10 cellular contexts compared by ENCODE assay signal in genomic region chr9:115204827-115205506, GRCh38.
A peak's percentile ranks its signal among the peaks of the same experiment; 100 is the strongest.
DNase-seq lines count a peak whose midpoint lies in the region; ATAC-seq and TF ChIP-seq lines count a peak whose summit lies in the region.
"Had no signal": no experiment of that assay in that cellular context is flagged by ENCODE, and none has a peak within 500 bp of the region (broad histone marks: within the 10 kb centered on the region; RNA-seq: fewer than 3 reads in every experiment).

No MANE protein-coding gene starts in this region.

- TSS peak; percentile 78 for BruUV-seq in mammary epithelial cell (replicated peaks; lab: Mats Ljungman, UMichigan)

- DNase-seq in AG20443 (ENCODE audit: low spot score) (peak; percentile 40), mammary epithelial cell (peak; percentile 92), NCI-H187 (lab: John Stamatoyannopoulos, UW) (no peak), ecto neural progenitor cell (ENCODE audit: low spot score) (no peak), right atrium auricular region (ENCODE audit: low spot score) (no peak)
- no peak for DNase-seq in activated naive CD4-positive, alpha-beta T cell treated with anti-CD3 and anti-CD28 coated beads, Interleukin-2, amount 10 ng/mL, durations not matched to agents 7 days and 5 days
- DNase-seq: kidney had no signal

- H3K27me3 Mint-ChIP-seq in activated naive CD4-positive, alpha-beta T cell treated with anti-CD3 and anti-CD28 coated beads, Interleukin-2, amount 10 ng/mL, durations not matched to agents 7 days and 5 days, result peaks cover 4% of the 10 kb centered on the region

- in situ Hi-C loops in mammary epithelial cell (cut with MboI; ENCODE audit: low sequenced_read_pairs in 2 of 2), result loop anchor here in 1 of 2 donors (25.0 kb wide), 1 partner anchor 518 kb away; the partner anchor contains the start of gene TEX48

- no peak overlapping the region for H3K4me3 Mint-ChIP-seq in activated naive CD4-positive, alpha-beta T cell treated with anti-CD3 and anti-CD28 coated beads, Interleukin-2, amount 10 ng/mL, durations not matched to agents 7 days and 5 days
- H3K4me3 Mint-ChIP-seq: WTC11 had no signal

- H3K27me3 ChIP-seq in mammary epithelial cell (ENCODE audit: insufficient read depth, low read length), result no peaks in the 10 kb centered on the region
- H3K27me3 ChIP-seq in right atrium auricular region, result no peaks in the 10 kb centered on the region

- CTCF ChIA-PET in mammary epithelial cell (lab: Charles Lee; ENCODE audit: low non-redundant PET), result no interaction called here
- CTCF ChIA-PET in activated naive CD4-positive, alpha-beta T cell treated with anti-CD3 and anti-CD28 coated beads, Interleukin-2, amount 10 ng/mL, durations not matched to agents 7 days and 5 days (lab: Charles Lee), result no interaction called here

- WGBS in mammary epithelial cell (ENCODE audit: low coverage, missing lambda C conversion rate), result 23% methylated on average over 2 of the region's 2 CpGs

- intact Hi-C loops in mammary epithelial cell (cut with micrococcal nuclease), result loop anchor here (1.0 to 5.0 kb wide), 3 partner anchors 45 to 168 kb away; no protein-coding TSS in a partner anchor

- H3K4me1 ChIP-seq in mammary epithelial cell (ENCODE audit: insufficient read depth, low read length), result peaks cover 65% of the 10 kb centered on the region
- H3K4me1 ChIP-seq in right atrium auricular region, result no peaks in the 10 kb centered on the region

- H4K20me1 ChIP-seq in mammary epithelial cell (ENCODE audit: insufficient read depth, low read length), result no peaks in the 10 kb centered on the region

- no peaks in the 10 kb centered on the region for H3K79me2 ChIP-seq in mammary epithelial cell (ENCODE audit: insufficient read depth, low read length)

- H3K4me3 ChIP-seq in mammary epithelial cell (replicated peaks in 1 of 3; ENCODE audit: insufficient read depth in 1 of 3, low read depth in 2 of 3, low read length in 3 of 3) (no peak overlapping the region), right atrium auricular region (no peak overlapping the region)

- H3K9me3 ChIP-seq in mammary epithelial cell (replicated peaks; ENCODE audit: insufficient read depth, low read length) (no peaks in the 10 kb centered on the region), right atrium auricular region (no peaks in the 10 kb centered on the region)

- H2AFZ ChIP-seq in mammary epithelial cell (ENCODE audit: low read depth, low read length), result no peak overlapping the region

- ATAC-seq in GM19463 (IDR thresholded peaks at IDR 0.05; ENCODE audit: unreplicated experiment), result peak; percentile 48
- peak; percentile 61 for ATAC-seq in HG03432 (IDR thresholded peaks at IDR 0.05; ENCODE audit: unreplicated experiment)
- ATAC-seq: WTC11 had no signal

- H3K4me1 Mint-ChIP-seq in activated naive CD4-positive, alpha-beta T cell treated with anti-CD3 and anti-CD28 coated beads, Interleukin-2, amount 10 ng/mL, durations not matched to agents 7 days and 5 days, result peaks cover 11% of the 10 kb centered on the region

- peak overlapping the region; percentile 63 for H3K27ac ChIP-seq in mammary epithelial cell (ENCODE audit: insufficient read depth, low read depth, low read length)
- H3K27ac ChIP-seq in right atrium auricular region, result no peak overlapping the region

- no peak overlapping the region for H3K27ac Mint-ChIP-seq in activated naive CD4-positive, alpha-beta T cell treated with anti-CD3 and anti-CD28 coated beads, Interleukin-2, amount 10 ng/mL, durations not matched to agents 7 days and 5 days
- H3K27ac Mint-ChIP-seq: WTC11 had no signal

- dilution Hi-C loops in mammary epithelial cell (cut with HindIII; ENCODE audit: low sequenced_read_pairs), result loop anchor here (5.0 kb wide), 1 partner anchor 57 kb away; no protein-coding TSS in a partner anchor

- H3K36me3 ChIP-seq in mammary epithelial cell (ENCODE audit: insufficient read depth, low read length) (no peaks in the 10 kb centered on the region), right atrium auricular region (no peaks in the 10 kb centered on the region)

- H3K36me3 Mint-ChIP-seq in activated naive CD4-positive, alpha-beta T cell treated with anti-CD3 and anti-CD28 coated beads, Interleukin-2, amount 10 ng/mL, durations not matched to agents 7 days and 5 days, result no peaks in the 10 kb centered on the region
- H3K36me3 Mint-ChIP-seq: WTC11 had no signal

- no peaks in the 10 kb centered on the region for H3K9me3 Mint-ChIP-seq in activated naive CD4-positive, alpha-beta T cell treated with anti-CD3 and anti-CD28 coated beads, Interleukin-2, amount 10 ng/mL, durations not matched to agents 7 days and 5 days
- H3K9me3 Mint-ChIP-seq: WTC11 had no signal

- no peak for TF ChIP-seq CTCF in mammary epithelial cell (conservative IDR thresholded peaks at IDR 0.05 in 1 of 2, IDR thresholded peaks at IDR 0.05 in 1 of 2; ENCODE audit: extremely low read depth in 1 of 2, insufficient read depth in 1 of 2, low read depth in 1 of 2, low read length in 2 of 2)
- no peak for TF ChIP-seq CTCF in right atrium auricular region (IDR thresholded peaks at IDR 0.05)

- no peak overlapping the region for H3K9ac ChIP-seq in mammary epithelial cell (ENCODE audit: insufficient read depth, low read length)

- peak overlapping the region; percentile 47 for H3K4me2 ChIP-seq in mammary epithelial cell (ENCODE audit: insufficient read depth, low read depth, low read length)

Comparison
In these comparisons a context has a peak if more than half of its experiments do, and no peak if none do; other contexts are left out.
1. DNase-seq: peak in AG20443 (single experiment) and mammary epithelial cell (single experiment); none in NCI-H187 (0 of 2), activated naive CD4-positive, alpha-beta T cell treated with anti-CD3 and anti-CD28 coated beads, Interleukin-2, amount 10 ng/mL, durations not matched to agents 7 days and 5 days (single experiment), ecto neural progenitor cell (single experiment) and right atrium auricular region (single experiment).